15 cellular contexts compared by ENCODE assay signal in the genomic region with DNA sequence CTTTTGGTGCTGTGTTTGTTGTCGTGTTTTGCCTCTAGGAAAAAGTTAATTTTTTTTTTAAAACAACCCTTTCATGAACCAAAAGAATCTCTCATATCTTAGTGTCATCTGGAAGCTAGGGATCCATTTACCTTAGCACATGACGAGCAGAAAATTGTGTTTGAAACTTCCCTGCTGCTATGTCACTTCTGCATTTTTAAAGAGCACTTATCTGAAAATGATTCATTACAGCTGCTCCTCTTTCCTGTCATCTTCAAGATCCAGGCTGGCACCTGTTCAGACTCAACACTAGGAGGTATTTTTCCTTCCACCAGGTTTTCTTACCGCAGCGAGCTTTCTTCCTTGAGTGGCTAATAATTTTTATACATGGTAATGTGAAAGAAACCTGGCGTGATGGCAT.
DNase-seq lines count a peak whose midpoint lies in the region; ATAC-seq and TF ChIP-seq lines count a peak whose summit lies in the region.
"Had no signal": no experiment of that assay in that cellular context is flagged by ENCODE, and none has a peak within 500 bp of the region (broad histone marks: within the 10 kb centered on the region; RNA-seq: fewer than 3 reads in every experiment).

No MANE protein-coding gene starts in this region.

- H3K4ac ChIP-seq in mesendoderm (ENCODE audit: low read depth, low read length) = no peak overlapping the region

- no peak overlapping the region for H3K4me2 ChIP-seq in mesendoderm (ENCODE audit: low read length)
- H3K4me2 ChIP-seq: BLaER1, PC-9 had no signal

- peaks cover 0 to 3% (median 0%) of the 10 kb centered on the region in 5 experiments for H3K9me3 Mint-ChIP-seq in brain
- H3K9me3 Mint-ChIP-seq in stimulated activated naive B cell treated with anti-CD40 and anti-IgM and Interleukin-4, amounts not matched to agents 10 μg/mL and 1 μg/mL and 100 μg/mL, for 72 hours = peaks cover 0 to 2% of the 10 kb centered on the region in 2 donors

- no peaks in the 10 kb centered on the region for H3K79me1 ChIP-seq in mesendoderm (ENCODE audit: low read length)

- ATAC-seq in stimulated activated naive B cell treated with anti-CD40 and anti-IgM and Interleukin-4, amounts not matched to agents 10 μg/mL and 1 μg/mL and 100 μg/mL, for 72 hours (replicated peaks) = peak; percentile 50 to 71
- ATAC-seq in HG03045 (IDR thresholded peaks at IDR 0.05; ENCODE audit: unreplicated experiment) = no peak

- no peak overlapping the region for H3K56ac ChIP-seq in mesendoderm (ENCODE audit: low read length)

- no peak overlapping the region for H2BK5ac ChIP-seq in mesendoderm (ENCODE audit: low read length)

- H3K27ac ChIP-seq in mesendoderm (ENCODE audit: low read depth, low read length) = no peak overlapping the region
- H3K27ac ChIP-seq: BLaER1, PC-9, SJSA1 had no signal

- no peaks in the 10 kb centered on the region for H3K27me3 ChIP-seq in mesendoderm (ENCODE audit: insufficient read depth, low read length, poor library complexity)
- H3K27me3 ChIP-seq: BLaER1, SJSA1 had no signal

- H3K36me3 ChIP-seq in mesendoderm (ENCODE audit: control insufficient read depth, insufficient read depth, low read length) = no peaks in the 10 kb centered on the region
- H3K36me3 ChIP-seq: BLaER1, HAP-1 had no signal

- H2BK15ac ChIP-seq in mesendoderm (replicated peaks; ENCODE audit: low read depth) = no peak overlapping the region

- no CpG with 5 or more reads among the region's 5 CpGs for WGBS in mesendoderm (ENCODE audit: extremely low coverage, insufficient coverage, low lambda C conversion rate)

- peak; percentile 14 for DNase-seq in NCI-H510A treated with DMSO at 0.1 percent for 48 hours (lab: John Stamatoyannopoulos, UW)
- no peak for DNase-seq in NCI-H510A (lab: John Stamatoyannopoulos, UW)
- peak; percentile 32 for DNase-seq in NCI-H524 treated with DMSO at 0.1 percent for 48 hours (lab: John Stamatoyannopoulos, UW)
- DNase-seq in stimulated activated naive B cell treated with anti-CD40 and anti-IgM and Interleukin-4, amounts not matched to agents 10 μg/mL and 1 μg/mL and 100 μg/mL, for 72 hours = no peak
- no peak for DNase-seq in activated CD8-positive, alpha-beta memory T cell treated with anti-CD3 and anti-CD28 coated beads, Interleukin-2, amount 50 U/mL, for 4 hours
- no peak for DNase-seq in mesendoderm
- DNase-seq: NCI-H1105 treated with DMSO at 0.1 percent for 48 hours; NCI-H1930; NK-92 treated with Interleukin-12 subunit alpha and Interleukin-12 subunit beta, amount 100 ng/mL, for 24 hours; PC-9 had no signal

- no peak overlapping the region for H4K5ac ChIP-seq in mesendoderm (ENCODE audit: low read length)

- peaks cover 21% of the 10 kb centered on the region for H3K4me1 Mint-ChIP-seq in brain
- H3K4me1 Mint-ChIP-seq in stimulated activated naive B cell treated with anti-CD40 and anti-IgM and Interleukin-4, amounts not matched to agents 10 μg/mL and 1 μg/mL and 100 μg/mL, for 72 hours = peaks cover 0 to 4% of the 10 kb centered on the region in 2 donors

- H2AK5ac ChIP-seq in mesendoderm (ENCODE audit: low read length) = no peak overlapping the region

- H4K8ac ChIP-seq in mesendoderm (ENCODE audit: low read depth, low read length) = no peak overlapping the region

- no peaks in the 10 kb centered on the region for H3K4me1 ChIP-seq in mesendoderm (ENCODE audit: control insufficient read depth, low read depth, low read length)
- H3K4me1 ChIP-seq: BLaER1, SJSA1 had no signal

- no peak overlapping the region for H3K9ac ChIP-seq in mesendoderm (ENCODE audit: low read length)
- H3K9ac ChIP-seq: BLaER1 had no signal

- H3K27ac Mint-ChIP-seq in brain = peak overlapping the region in 3 of 5 experiments; percentile 18 to 89 (median 51)
- no peak overlapping the region for H3K27ac Mint-ChIP-seq in stimulated activated naive B cell treated with anti-CD40 and anti-IgM and Interleukin-4, amounts not matched to agents 10 μg/mL and 1 μg/mL and 100 μg/mL, for 72 hours

- H2BK120ac ChIP-seq in mesendoderm (ENCODE audit: low read depth, low read length) = no peak overlapping the region

- TF ChIP-seq CTCF in brain (conservative IDR thresholded peaks at IDR 0.05) = no peak

- peaks cover 14% of the 10 kb centered on the region for H3K36me3 Mint-ChIP-seq in brain
- H3K36me3 Mint-ChIP-seq in stimulated activated naive B cell treated with anti-CD40 and anti-IgM and Interleukin-4, amounts not matched to agents 10 μg/mL and 1 μg/mL and 100 μg/mL, for 72 hours = no peaks in the 10 kb centered on the region

- H3K18ac ChIP-seq in mesendoderm (ENCODE audit: low read length) = no peak overlapping the region

- H3K4me3 Mint-ChIP-seq in brain = peak overlapping the region in 1 of 5 experiments; percentile 40
- H3K4me3 Mint-ChIP-seq in stimulated activated naive B cell treated with anti-CD40 and anti-IgM and Interleukin-4, amounts not matched to agents 10 μg/mL and 1 μg/mL and 100 μg/mL, for 72 hours = no peak overlapping the region

- H3K23ac ChIP-seq in mesendoderm (ENCODE audit: low read length) = no peak overlapping the region

- H3K4me3 ChIP-seq in mesendoderm (ENCODE audit: low read length) = no peak overlapping the region
- H3K4me3 ChIP-seq: BLaER1, HAP-1, PC-9, SJSA1 had no signal

- H3K27me3 Mint-ChIP-seq in brain = no peaks in the 10 kb centered on the region
- H3K27me3 Mint-ChIP-seq in stimulated activated naive B cell treated with anti-CD40 and anti-IgM and Interleukin-4, amounts not matched to agents 10 μg/mL and 1 μg/mL and 100 μg/mL, for 72 hours = peaks cover 31 to 55% of the 10 kb centered on the region in 2 donors

- H3K79me2 ChIP-seq in mesendoderm (ENCODE audit: control insufficient read depth, insufficient read depth, low read length) = no peaks in the 10 kb centered on the region

Comparison
In these comparisons a context has a peak if more than half of its experiments do, and no peak if none do; other contexts are left out.
1. DNase-seq: peak in NCI-H510A treated with DMSO at 0.1 percent for 48 hours (single experiment) and NCI-H524 treated with DMSO at 0.1 percent for 48 hours (single experiment); none in NCI-H510A (single experiment), stimulated activated naive B cell treated with anti-CD40 and anti-IgM and Interleukin-4, amounts not matched to agents 10 μg/mL and 1 μg/mL and 100 μg/mL, for 72 hours (single experiment), activated CD8-positive, alpha-beta memory T cell treated with anti-CD3 and anti-CD28 coated beads, Interleukin-2, amount 50 U/mL, for 4 hours (single experiment) and mesendoderm (single experiment).